ENCODE assay signal across 23 cellular contexts in genomic region chr2:144268036-144268678, GRCh38.
A peak's percentile ranks its signal among the peaks of the same experiment; 100 is the strongest.
DNase-seq lines count a peak whose midpoint lies in the region; ATAC-seq, FAIRE-seq and TF ChIP-seq lines count a peak whose summit lies in the region.
"Had no signal": no experiment of that assay in that cellular context is flagged by ENCODE, and none has a peak within 500 bp of the region (broad histone marks: within the 10 kb centered on the region; RNA-seq: fewer than 3 reads in every experiment).

No MANE protein-coding gene starts in this region.

- FAIRE-seq in HepG2 (lab: Jason Lieb, UNC), result no peak
- FAIRE-seq: frontal cortex had no signal

- CTCF ChIA-PET in WTC11 (lab: Charles Lee) (no interaction called here), HepG2 (lab: Yijun Ruan, JAX; ENCODE audit: low intra/inter-chr PET ratio, low total read pairs) (no interaction called here)

- H2AFZ ChIP-seq in GM23338 (no peak overlapping the region), smooth muscle cell (ENCODE audit: low read depth) (no peak overlapping the region), HepG2 (ENCODE audit: low read length) (no peak overlapping the region)
- H2AFZ ChIP-seq: PC-9 had no signal

- no peak overlapping the region for H3K27ac ChIP-seq in BLaER1 treated with 17β-estradiol and CSF1 and Interleukin-3, amounts not matched to agents 10 nM and 100 nM
- H3K27ac ChIP-seq in GM23338 (ENCODE audit: low read depth), result peak overlapping the region; percentile 85
- no peak overlapping the region for H3K27ac ChIP-seq in smooth muscle cell (ENCODE audit: low read depth)
- no peak overlapping the region for H3K27ac ChIP-seq in HepG2 (ENCODE audit: extremely low read length, insufficient read depth, low read length)
- H3K27ac ChIP-seq: epithelial cell of prostate, left ventricle myocardium inferior, PC-9, psoas muscle had no signal

- TF ChIP-seq CTCF in GM23338 (conservative IDR thresholded peaks at IDR 0.05; ENCODE audit: low read depth in 2 of 2) (no peak), WTC11 (IDR thresholded peaks at IDR 0.05) (no peak), smooth muscle cell (IDR thresholded peaks at IDR 0.05; ENCODE audit: borderline replicate concordance, insufficient read depth, poor library complexity, severe bottlenecking) (no peak), HepG2 (CRISPR knock-in tag; IDR thresholded peaks at IDR 0.05) (no peak), progenitor cell of endocrine pancreas (IDR thresholded peaks at IDR 0.05; ENCODE audit: unreplicated experiment) (no peak)

- H3K9me2 ChIP-seq in GM23338 (ENCODE audit: insufficient read depth), result no peaks in the 10 kb centered on the region

- TF ChIP-seq POLR2A in HepG2 (IDR thresholded peaks at IDR 0.05; ENCODE audit: insufficient read depth in 1 of 2, low read depth in 2 of 2, low read length in 2 of 2), result no peak

- H3K36me3 Mint-ChIP-seq in GM23338 (ENCODE audit: low read depth), result peaks cover 6% of the 10 kb centered on the region
- peaks cover 4% of the 10 kb centered on the region for H3K36me3 Mint-ChIP-seq in WTC11
- H3K36me3 Mint-ChIP-seq in progenitor cell of endocrine pancreas (ENCODE audit: insufficient read depth), result no peaks in the 10 kb centered on the region

- no peaks in the 10 kb centered on the region for H3K27me3 ChIP-seq in BLaER1 treated with 17β-estradiol and CSF1 and Interleukin-3, amounts not matched to agents 10 nM and 100 nM
- H3K27me3 ChIP-seq in GM23338 (ENCODE audit: insufficient read depth) (no peaks in the 10 kb centered on the region), smooth muscle cell (ENCODE audit: low read depth) (no peaks in the 10 kb centered on the region), HepG2 (ENCODE audit: control insufficient read depth in 1 of 2, insufficient read depth in 2 of 2, low read length in 2 of 2) (no peaks in the 10 kb centered on the region; a peak in 1 of 5 replicates)

- H3K9me3 Mint-ChIP-seq in GM23338 (peaks cover 8% of the 10 kb centered on the region; the same call in 1 of the 3 replicates), WTC11 (peaks cover 5% of the 10 kb centered on the region), progenitor cell of endocrine pancreas (ENCODE audit: low read depth) (peaks cover under 1% of the 10 kb centered on the region)
- H3K9me3 Mint-ChIP-seq: T-helper 1 cell treated with Interleukin-12 subunit alpha and Interleukin-12 subunit beta and Interleukin-4 antibody, amounts not matched to agents 30 μg/mL and 1 μg/mL, for 36 hours had no signal

- H3K79me2 ChIP-seq in GM23338 (replicated peaks; ENCODE audit: insufficient read depth), result peaks cover 2% of the 10 kb centered on the region; the same call in 1 of the 2 replicates
- H3K79me2 ChIP-seq in smooth muscle cell (ENCODE audit: low read depth), result peaks cover 4% of the 10 kb centered on the region
- no peaks in the 10 kb centered on the region for H3K79me2 ChIP-seq in HepG2 (ENCODE audit: insufficient read depth, low read length)

- H3K27ac Mint-ChIP-seq in GM23338 (peak overlapping the region; percentile 89), WTC11 (peak overlapping the region; percentile 97), progenitor cell of endocrine pancreas (no peak overlapping the region)
- H3K27ac Mint-ChIP-seq: activated B cell treated with CpG ODN at 0.5 μM for 24 hours; activated T-helper 1 cell treated with anti-CD3 and anti-CD28 coated beads, Interleukin-12 subunit alpha, Interleukin-12 subunit beta, Interleukin-2, Interleukin-4 antibody, amounts not matched to agents 30 ng/mL and 10 ng/mL and 1 ng/mL, durations not matched to agents 14 hours and 24 hours and 36 hours; T-helper 1 cell treated with Interleukin-12 subunit alpha and Interleukin-12 subunit beta and Interleukin-4 antibody, amounts not matched to agents 30 μg/mL and 1 μg/mL, for 36 hours had no signal

- intact Hi-C loops in HepG2 (cut with micrococcal nuclease; ENCODE audit: unreplicated experiment), result no loop called here

- H3K4me3 Mint-ChIP-seq in GM23338 (no peak overlapping the region), WTC11 (no peak overlapping the region), progenitor cell of endocrine pancreas (ENCODE audit: low read depth) (no peak overlapping the region)
- H3K4me3 Mint-ChIP-seq: activated B cell treated with CpG ODN at 0.5 μM for 24 hours; activated T-helper 1 cell treated with anti-CD3 and anti-CD28 coated beads, Interleukin-12 subunit alpha, Interleukin-12 subunit beta, Interleukin-2, Interleukin-4 antibody, amounts not matched to agents 30 ng/mL and 10 ng/mL and 1 ng/mL, durations not matched to agents 14 hours and 24 hours and 36 hours; T-helper 1 cell treated with Interleukin-12 subunit alpha and Interleukin-12 subunit beta and Interleukin-4 antibody, amounts not matched to agents 30 μg/mL and 1 μg/mL, for 36 hours had no signal

- no peaks in the 10 kb centered on the region for H3F3A ChIP-seq in GM23338 (replicated peaks; ENCODE audit: low read depth)
- H3F3A ChIP-seq in smooth muscle cell (ENCODE audit: low read depth), result no peaks in the 10 kb centered on the region

- WGBS in smooth muscle cell (ENCODE audit: low lambda C conversion rate), result 59% methylated on average over 1 of the region's 1 CpG
- WGBS in HepG2 (ENCODE audit: low lambda C conversion rate), result 0% methylated on average over 1 of the region's 1 CpG

- H3K4me1 Mint-ChIP-seq in GM23338, result peaks cover 27% of the 10 kb centered on the region
- peaks cover 40% of the 10 kb centered on the region for H3K4me1 Mint-ChIP-seq in WTC11
- H3K4me1 Mint-ChIP-seq in progenitor cell of endocrine pancreas (ENCODE audit: low read depth), result peaks cover 2% of the 10 kb centered on the region

- peak; percentile 86 for DNase-seq in GM23338 (ENCODE audit: low spot score)
- no peak for DNase-seq in WTC11 (ENCODE audit: low spot score)
- DNase-seq in iPS DF 4.7 (ENCODE audit: extremely low read depth, low spot score), result peak; percentile 69
- DNase-seq in smooth muscle cell (lab: John Stamatoyannopoulos, UW; ENCODE audit: unreplicated experiment), result no peak
- DNase-seq in NCI-H2029 treated with DMSO at 0.1 percent for 48 hours (lab: John Stamatoyannopoulos, UW), result no peak
- no peak for DNase-seq in HepG2 (ENCODE audit: low spot score)
- DNase-seq in progenitor cell of endocrine pancreas (ENCODE audit: low spot score, unreplicated experiment), result no peak
- DNase-seq: activated B cell treated with CpG ODN at 0.5 μM for 24 hours; EL; left ventricle myocardium inferior; mucosa of descending colon; NCI-H1417 treated with DMSO at 0.1 percent for 48 hours; NCI-H2171 treated with DMSO at 0.1 percent for 48 hours; NCI-H748 treated with DMSO at 0.1 percent for 48 hours; PC-9; psoas muscle; SIG-M5; stimulated activated CD4-positive, alpha-beta T cell treated with anti-CD3 and anti-CD28 coated beads, Interleukin-4, amount 100 ng/mL, for 24 hours had no signal

- H3K9ac ChIP-seq in BLaER1 treated with 17β-estradiol and CSF1 and Interleukin-3, amounts not matched to agents 10 nM and 100 nM, result no peak overlapping the region
- H3K9ac ChIP-seq in smooth muscle cell (ENCODE audit: low read depth) (no peak overlapping the region), HepG2 (ENCODE audit: insufficient read depth, low read depth, low read length) (no peak overlapping the region)

- H4K20me1 ChIP-seq in BLaER1 treated with 17β-estradiol and CSF1 and Interleukin-3, amounts not matched to agents 10 nM and 100 nM, result no peaks in the 10 kb centered on the region
- H4K20me1 ChIP-seq in GM23338 (replicated peaks; ENCODE audit: insufficient read depth), result no peaks in the 10 kb centered on the region
- no peaks in the 10 kb centered on the region for H4K20me1 ChIP-seq in smooth muscle cell (ENCODE audit: low read depth)
- no peaks in the 10 kb centered on the region for H4K20me1 ChIP-seq in HepG2 (ENCODE audit: insufficient read depth, low read length)

- peaks cover 0 to 19% (median 6%) of the 10 kb centered on the region in 10 experiments; a peak in 11 of 20 replicates for H3K4me1 ChIP-seq in BLaER1 treated with 17β-estradiol and CSF1 and Interleukin-3, amounts not matched to agents 10 nM and 100 nM
- H3K4me1 ChIP-seq in GM23338 (ENCODE audit: insufficient read depth) (peaks cover 19% of the 10 kb centered on the region), smooth muscle cell (ENCODE audit: low read depth) (no peaks in the 10 kb centered on the region), HepG2 (ENCODE audit: insufficient read depth, low read length) (no peaks in the 10 kb centered on the region)

- H3K36me3 ChIP-seq in BLaER1 treated with 17β-estradiol and CSF1 and Interleukin-3, amounts not matched to agents 10 nM and 100 nM, result no peaks in the 10 kb centered on the region
- no peaks in the 10 kb centered on the region for H3K36me3 ChIP-seq in GM23338 (ENCODE audit: insufficient read depth)
- no peaks in the 10 kb centered on the region for H3K36me3 ChIP-seq in smooth muscle cell (ENCODE audit: low read depth)
- H3K36me3 ChIP-seq in HepG2 (replicated peaks in 1 of 2; ENCODE audit: control insufficient read depth in 1 of 2, insufficient read depth in 2 of 2, low read length in 2 of 2), result no peaks in the 10 kb centered on the region
- H3K36me3 ChIP-seq: left ventricle myocardium inferior had no signal

- TF ChIP-seq RAD21 in HepG2 (CRISPR knock-in tag; IDR thresholded peaks at IDR 0.05), result no peak

- H3K27me3 Mint-ChIP-seq in GM23338 (ENCODE audit: insufficient read depth, low read depth, poor library complexity) (peaks cover 4% of the 10 kb centered on the region), WTC11 (ENCODE audit: low read depth) (no peaks in the 10 kb centered on the region), progenitor cell of endocrine pancreas (no peaks in the 10 kb centered on the region)
- H3K27me3 Mint-ChIP-seq: activated B cell treated with CpG ODN at 0.5 μM for 24 hours had no signal

- H3K9me3 ChIP-seq in BLaER1 treated with 17β-estradiol and CSF1 and Interleukin-3, amounts not matched to agents 10 nM and 100 nM (replicated peaks in 1 of 11), result 0 out of 22 replicates have a peak, but pooled peaks cover 0 to 5% (median 0%) of the 10 kb centered on the region in 11 experiments
- no peaks in the 10 kb centered on the region for H3K9me3 ChIP-seq in smooth muscle cell (replicated peaks; ENCODE audit: low read depth)
- no peaks in the 10 kb centered on the region for H3K9me3 ChIP-seq in HepG2 (ENCODE audit: low read length)
- H3K9me3 ChIP-seq: left ventricle myocardium inferior, mucosa of descending colon, psoas muscle had no signal

- in situ Hi-C loops in HepG2 (cut with HindIII; ENCODE audit: extremely low pct_ligation_motif_present, low pct_unique_long_range_greater_than_20kb), result no loop called here

- POLR2A ChIA-PET in WTC11 (lab: Charles Lee), result no interaction called here
- POLR2A ChIA-PET in HepG2 (lab: Yijun Ruan, JAX), result no interaction called here

- ATAC-seq in GM23338, result peak; percentile 95
- ATAC-seq in WTC11, result peak; percentile 96
- ATAC-seq in HepG2, result no peak
- ATAC-seq: mucosa of descending colon, psoas muscle had no signal

- H3K4me3 ChIP-seq in BLaER1 treated with 17β-estradiol and CSF1 and Interleukin-3, amounts not matched to agents 10 nM and 100 nM, result no peak overlapping the region
- H3K4me3 ChIP-seq in GM23338, result no peak overlapping the region
- no peak overlapping the region for H3K4me3 ChIP-seq in smooth muscle cell
- no peak overlapping the region for H3K4me3 ChIP-seq in HepG2 (replicated peaks in 1 of 3; ENCODE audit: insufficient read depth in 1 of 3, low read depth in 2 of 3, low read length in 3 of 3)
- H3K4me3 ChIP-seq: left ventricle myocardium inferior, mucosa of descending colon, PC-9, psoas muscle had no signal

- H3K4me2 ChIP-seq in BLaER1 treated with 17β-estradiol and CSF1 and Interleukin-3, amounts not matched to agents 10 nM and 100 nM, result peak overlapping the region in 7 of 11 experiments; percentile 3 to 38 (median 21); a peak in 6 of 22 replicates
- H3K4me2 ChIP-seq in GM23338 (peak overlapping the region; percentile 30), smooth muscle cell (no peak overlapping the region), HepG2 (ENCODE audit: low read depth, low read length) (no peak overlapping the region)
- H3K4me2 ChIP-seq: PC-9 had no signal

- TF ChIP-seq EP300 in HepG2 (IDR thresholded peaks at IDR 0.05; ENCODE audit: low read depth in 2 of 2, low read length in 2 of 2), result no peak
- TF ChIP-seq EP300 in HepG2 (CRISPR knock-in tag; IDR thresholded peaks at IDR 0.05; ENCODE audit: borderline replicate concordance), result no peak

- no TSS peak for BruUV-seq in HepG2 (replicated peaks; lab: Mats Ljungman, UMichigan)

Comparison
In these comparisons a context has a peak if more than half of its experiments do, and no peak if none do; other contexts are left out.
1. H3K4me2 ChIP-seq: peak in BLaER1 treated with 17β-estradiol and CSF1 and Interleukin-3, amounts not matched to agents 10 nM and 100 nM (7 of 11) and GM23338 (single experiment); none in smooth muscle cell (single experiment) and HepG2 (single experiment).
2. DNase-seq: peak in GM23338 (single experiment) and iPS DF 4.7 (single experiment); none in WTC11 (single experiment), smooth muscle cell (single experiment), NCI-H2029 treated with DMSO at 0.1 percent for 48 hours (single experiment), HepG2 (single experiment) and progenitor cell of endocrine pancreas (single experiment).